In genomic region chr17:64146418-64147109, GRCh38 we compare ENCODE assay signal across 8 cellular contexts. TPM values are rescaled to one million over a fixed set of nuclear protein-coding genes. Genes with fewer than 3 reads are reported as not detected.
DNase-seq lines count a peak whose midpoint lies in the region; ATAC-seq and TF ChIP-seq lines count a peak whose summit lies in the region.

No MANE protein-coding gene starts in this region.

- H3K36me3 Mint-ChIP-seq in activated CD8-positive, alpha-beta memory T cell treated with anti-CD3 and anti-CD28 coated beads, Interleukin-2, amount 10 ng/mL, durations not matched to agents 7 days and 5 days, result peaks cover 27% of the 10 kb centered on the region

- H3K4me1 ChIP-seq in HEK293 (ENCODE audit: control insufficient read depth, insufficient read depth, low read length) (no peaks in the 10 kb centered on the region), mucosa of stomach (ENCODE audit: control insufficient read depth, insufficient read depth, low read length) (peaks cover 25% of the 10 kb centered on the region), testis (peaks cover 18% of the 10 kb centered on the region)

- TF ChIP-seq CTCF in HEK293 (tag by site-specific recombination; IDR thresholded peaks at IDR 0.05) (no peak), testis (IDR thresholded peaks at IDR 0.05) (no peak)

- POLR2A ChIA-PET in HEK293 (lab: Yijun Ruan, JAX), result interaction anchor here (0.6 to 2.7 kb wide), 33 partner anchors 8 to 264 kb away, joined by 3 to 19 read pairs (median 5); partner anchors contain the start of genes ERN1, GH1 and TEX2

- 5 to 9% methylated on average over 19 to 31 of the region's 34 CpGs for WGBS in testis, 2 donors

- DNase-seq in DMS53 treated with DMSO at 0.1 percent for 48 hours (lab: John Stamatoyannopoulos, UW; ENCODE audit: unreplicated experiment), result peak; percentile 14
- DNase-seq in NCI-H345 treated with DMSO at 0.1 percent for 48 hours (lab: John Stamatoyannopoulos, UW; ENCODE audit: unreplicated experiment), result peak; percentile 36
- peak; percentile 63 for DNase-seq in activated CD8-positive, alpha-beta memory T cell treated with anti-CD3 and anti-CD28 coated beads, Interleukin-2, amount 10 ng/mL, durations not matched to agents 7 days and 5 days
- DNase-seq in erythroblast (lab: John Stamatoyannopoulos, UW), result peak; percentile 80 to 84
- DNase-seq in testis, result peak; percentile 67
- no peak for DNase-seq in GF-D8 (lab: John Stamatoyannopoulos, UW)

- intact Hi-C loops in testis (cut with DNase I; ENCODE audit: low total_unique reads), result no loop called here

- ATAC-seq in activated CD8-positive, alpha-beta memory T cell treated with anti-CD3 and anti-CD28 coated beads, Interleukin-2, amount 10 ng/mL, durations not matched to agents 7 days and 5 days, result peak; percentile 11

- TF ChIP-seq POLR2A in erythroblast (IDR thresholded peaks at IDR 0.05; ENCODE audit: low read length) (no peak), testis (IDR thresholded peaks at IDR 0.05) (no peak)

- H3K9ac ChIP-seq in mucosa of stomach (ENCODE audit: low read length), result peak overlapping the region; percentile 95

- peaks cover 25% of the 10 kb centered on the region for H3K4me1 Mint-ChIP-seq in activated CD8-positive, alpha-beta memory T cell treated with anti-CD3 and anti-CD28 coated beads, Interleukin-2, amount 10 ng/mL, durations not matched to agents 7 days and 5 days

- H3K4me3 ChIP-seq in HEK293 (ENCODE audit: low read depth, low read length), result peak overlapping the region; percentile 63
- peak overlapping the region; percentile 65 for H3K4me3 ChIP-seq in mucosa of stomach (ENCODE audit: low read length)
- H3K4me3 ChIP-seq in testis, result peak overlapping the region; percentile 62 to 72

- H3K27me3 ChIP-seq in mucosa of stomach (ENCODE audit: control insufficient read depth, insufficient read depth, low read length), result no peaks in the 10 kb centered on the region
- no peaks in the 10 kb centered on the region for H3K27me3 ChIP-seq in testis

- H3K27ac ChIP-seq in HEK293 (ENCODE audit: extremely low read depth, low read depth, low read length) (peak overlapping the region; percentile 91), testis (peak overlapping the region; percentile 87 to 88)

- no peak overlapping the region for H3K27ac Mint-ChIP-seq in activated CD8-positive, alpha-beta memory T cell treated with anti-CD3 and anti-CD28 coated beads, Interleukin-2, amount 10 ng/mL, durations not matched to agents 7 days and 5 days

- CTCF ChIA-PET in HEK293 (lab: Yijun Ruan, JAX), result interaction anchor here (0.8 to 8.1 kb wide), 8 partner anchors 14 to 274 kb away, joined by 3 to 59 read pairs (median 6); no protein-coding TSS in a partner anchor
- CTCF ChIA-PET in activated CD8-positive, alpha-beta memory T cell treated with anti-CD3 and anti-CD28 coated beads, Interleukin-2, amount 10 ng/mL, durations not matched to agents 7 days and 5 days (lab: Charles Lee), result interaction anchor here (0.6 to 5.8 kb wide), 17 partner anchors 13 to 298 kb away, joined by 3 to 56 read pairs (median 4); partner anchors contain the start of genes ERN1 and TEX2

- no peaks in the 10 kb centered on the region for H3K27me3 Mint-ChIP-seq in activated CD8-positive, alpha-beta memory T cell treated with anti-CD3 and anti-CD28 coated beads, Interleukin-2, amount 10 ng/mL, durations not matched to agents 7 days and 5 days

- H3K9me3 Mint-ChIP-seq in activated CD8-positive, alpha-beta memory T cell treated with anti-CD3 and anti-CD28 coated beads, Interleukin-2, amount 10 ng/mL, durations not matched to agents 7 days and 5 days (ENCODE audit: low read depth), result no peaks in the 10 kb centered on the region

- H3K9me3 ChIP-seq in HEK293 (ENCODE audit: control insufficient read depth, insufficient read depth, low read depth, low read length) (no peaks in the 10 kb centered on the region), mucosa of stomach (ENCODE audit: control insufficient read depth, low read length) (no peaks in the 10 kb centered on the region), testis (no peaks in the 10 kb centered on the region)

- no peak overlapping the region for H3K4me3 Mint-ChIP-seq in activated CD8-positive, alpha-beta memory T cell treated with anti-CD3 and anti-CD28 coated beads, Interleukin-2, amount 10 ng/mL, durations not matched to agents 7 days and 5 days

- H3K36me3 ChIP-seq in HEK293 (ENCODE audit: control insufficient read depth in 2 of 2, insufficient read depth in 1 of 2, low read length in 2 of 2), result peaks cover 0 to 31% of the 10 kb centered on the region in 2 experiments; a peak in 2 of 3 replicates
- no peaks in the 10 kb centered on the region for H3K36me3 ChIP-seq in mucosa of stomach (ENCODE audit: control insufficient read depth, insufficient read depth, low read length)
- H3K36me3 ChIP-seq in testis (ENCODE audit: low read depth, missing control alignments), result no peaks in the 10 kb centered on the region

TF ChIP-seq in HEK293, 187 proteins besides CTCF, POLR2A, EP300 and RAD21:
- TF ChIP-seq ZNF311 (tag by site-specific recombination; IDR thresholded peaks at IDR 0.05; ENCODE audit: borderline replicate concordance) (no peak), ZNF169 (tag by site-specific recombination; IDR thresholded peaks at IDR 0.05) (no peak), ZFP37 (tag by site-specific recombination; IDR thresholded peaks at IDR 0.05) (no peak), HIC1 (tag by site-specific recombination; IDR thresholded peaks at IDR 0.05) (0 out of 2 replicates have a peak, but pooled peaks have one; percentile 1)

RNA-seq across cellular contexts. Expression of gene ERN1, which starts 16.6 kb away (rescaled TPM):
- 10 to 100 TPM; 21.7 to 22.9 TPM for total RNA-seq in activated CD8-positive, alpha-beta memory T cell treated with anti-CD3 and anti-CD28 coated beads, Interleukin-2, amount 10 ng/mL, durations not matched to agents 7 days and 5 days
- total RNA-seq in testis, result 10 to 100 TPM; 12.8 to 13.0 TPM
- 7.0 TPM for polyA plus RNA-seq in testis (ENCODE audit: insufficient read depth, low read depth, low replicate concordance)
